ENCODE assay signal across 1 cellular context in genomic region chr7:138089080-138089901, GRCh38.
TF ChIP-seq lines count a peak whose summit lies in the region.

No MANE protein-coding gene starts in this region.

TF ChIP-seq in liver, 16 proteins besides CTCF, POLR2A, EP300 and RAD21 (continued from another document):
- TF ChIP-seq ZBTB33 (IDR thresholded peaks at IDR 0.05) = peak; percentile 15
- TF ChIP-seq FOXA1 (IDR thresholded peaks at IDR 0.05) = peak; percentile 87
- peak; percentile 39 for TF ChIP-seq MAX (IDR thresholded peaks at IDR 0.05)
- TF ChIP-seq TAF1 (conservative IDR thresholded peaks at IDR 0.05) = no peak
- TF ChIP-seq YY1 (IDR thresholded peaks at IDR 0.05) = no peak
- peak; percentile 50 for TF ChIP-seq HNF4G (IDR thresholded peaks at IDR 0.05)
- peak; percentile 91 for TF ChIP-seq FOXA2 (IDR thresholded peaks at IDR 0.05)
- peak; percentile 58 for TF ChIP-seq SP1 (IDR thresholded peaks at IDR 0.05)
- TF ChIP-seq ATF3 (IDR thresholded peaks at IDR 0.05) = peak; percentile 87
